Comparison of ENCODE assay signal across 2 cellular contexts in the genomic region with DNA sequence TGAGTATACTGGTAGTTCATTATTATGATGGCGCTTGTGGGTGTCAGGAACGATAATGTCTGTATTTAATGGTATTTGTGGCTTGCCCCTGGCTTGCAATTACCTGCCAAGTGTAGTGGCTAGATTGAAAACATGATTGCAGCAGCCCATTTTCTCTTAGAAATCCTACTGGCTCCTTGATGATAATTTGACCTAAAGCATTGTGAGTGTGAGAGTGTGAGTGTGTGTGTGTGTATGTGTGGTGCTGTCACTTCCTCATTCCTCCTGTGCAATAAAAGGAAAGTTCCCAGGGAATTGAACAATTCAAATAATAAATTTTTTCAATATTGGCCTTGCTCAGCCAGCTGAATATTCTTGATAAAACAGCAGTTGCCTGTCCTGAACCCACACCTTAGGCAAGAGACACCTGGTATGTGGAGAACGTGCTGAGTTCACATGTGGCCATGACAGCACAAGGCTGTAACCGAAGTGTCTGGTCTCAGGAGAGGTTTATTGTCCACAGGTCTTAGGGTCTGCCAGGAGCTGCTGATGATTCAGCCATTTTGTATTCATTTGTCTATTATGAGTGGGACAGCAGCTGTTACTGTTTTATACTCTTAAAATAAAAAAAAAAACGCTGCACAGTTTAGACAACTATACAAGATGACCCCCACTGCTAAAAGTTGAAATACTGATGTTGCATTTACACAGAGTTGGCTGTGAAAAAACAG.
TF ChIP-seq lines count a peak whose summit lies in the region.

No MANE protein-coding gene starts in this region.

TF ChIP-seq in SK-N-SH treated with all-trans-retinoic acid at 6 μM for 48 hours, 23 proteins besides CTCF, POLR2A, EP300 and RAD21 (continued from another document):
- TF ChIP-seq, protein P1, sequence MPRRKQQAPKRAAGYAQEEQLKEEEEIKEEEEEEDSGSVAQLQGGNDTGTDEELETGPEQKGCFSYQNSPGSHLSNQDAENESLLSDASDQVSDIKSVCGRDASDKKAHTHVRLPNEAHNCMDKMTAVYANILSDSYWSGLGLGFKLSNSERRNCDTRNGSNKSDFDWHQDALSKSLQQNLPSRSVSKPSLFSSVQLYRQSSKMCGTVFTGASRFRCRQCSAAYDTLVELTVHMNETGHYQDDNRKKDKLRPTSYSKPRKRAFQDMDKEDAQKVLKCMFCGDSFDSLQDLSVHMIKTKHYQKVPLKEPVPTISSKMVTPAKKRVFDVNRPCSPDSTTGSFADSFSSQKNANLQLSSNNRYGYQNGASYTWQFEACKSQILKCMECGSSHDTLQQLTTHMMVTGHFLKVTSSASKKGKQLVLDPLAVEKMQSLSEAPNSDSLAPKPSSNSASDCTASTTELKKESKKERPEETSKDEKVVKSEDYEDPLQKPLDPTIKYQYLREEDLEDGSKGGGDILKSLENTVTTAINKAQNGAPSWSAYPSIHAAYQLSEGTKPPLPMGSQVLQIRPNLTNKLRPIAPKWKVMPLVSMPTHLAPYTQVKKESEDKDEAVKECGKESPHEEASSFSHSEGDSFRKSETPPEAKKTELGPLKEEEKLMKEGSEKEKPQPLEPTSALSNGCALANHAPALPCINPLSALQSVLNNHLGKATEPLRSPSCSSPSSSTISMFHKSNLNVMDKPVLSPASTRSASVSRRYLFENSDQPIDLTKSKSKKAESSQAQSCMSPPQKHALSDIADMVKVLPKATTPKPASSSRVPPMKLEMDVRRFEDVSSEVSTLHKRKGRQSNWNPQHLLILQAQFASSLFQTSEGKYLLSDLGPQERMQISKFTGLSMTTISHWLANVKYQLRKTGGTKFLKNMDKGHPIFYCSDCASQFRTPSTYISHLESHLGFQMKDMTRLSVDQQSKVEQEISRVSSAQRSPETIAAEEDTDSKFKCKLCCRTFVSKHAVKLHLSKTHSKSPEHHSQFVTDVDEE (CRISPR knock-in tag; IDR thresholded peaks at IDR 0.05): no peak
- TF ChIP-seq, protein P2, sequence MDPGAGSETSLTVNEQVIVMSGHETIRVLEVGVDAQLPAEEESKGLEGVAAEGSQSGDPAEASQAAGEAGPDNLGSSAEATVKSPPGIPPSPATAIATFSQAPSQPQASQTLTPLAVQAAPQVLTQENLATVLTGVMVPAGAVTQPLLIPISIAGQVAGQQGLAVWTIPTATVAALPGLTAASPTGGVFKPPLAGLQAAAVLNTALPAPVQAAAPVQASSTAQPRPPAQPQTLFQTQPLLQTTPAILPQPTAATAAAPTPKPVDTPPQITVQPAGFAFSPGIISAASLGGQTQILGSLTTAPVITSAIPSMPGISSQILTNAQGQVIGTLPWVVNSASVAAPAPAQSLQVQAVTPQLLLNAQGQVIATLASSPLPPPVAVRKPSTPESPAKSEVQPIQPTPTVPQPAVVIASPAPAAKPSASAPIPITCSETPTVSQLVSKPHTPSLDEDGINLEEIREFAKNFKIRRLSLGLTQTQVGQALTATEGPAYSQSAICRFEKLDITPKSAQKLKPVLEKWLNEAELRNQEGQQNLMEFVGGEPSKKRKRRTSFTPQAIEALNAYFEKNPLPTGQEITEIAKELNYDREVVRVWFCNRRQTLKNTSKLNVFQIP (CRISPR knock-in tag; IDR thresholded peaks at IDR 0.05; ENCODE audit: borderline replicate concordance, low read depth): no peak
- no peak for TF ChIP-seq ISL1 (CRISPR knock-in tag; IDR thresholded peaks at IDR 0.05)
- TF ChIP-seq, protein P3, sequence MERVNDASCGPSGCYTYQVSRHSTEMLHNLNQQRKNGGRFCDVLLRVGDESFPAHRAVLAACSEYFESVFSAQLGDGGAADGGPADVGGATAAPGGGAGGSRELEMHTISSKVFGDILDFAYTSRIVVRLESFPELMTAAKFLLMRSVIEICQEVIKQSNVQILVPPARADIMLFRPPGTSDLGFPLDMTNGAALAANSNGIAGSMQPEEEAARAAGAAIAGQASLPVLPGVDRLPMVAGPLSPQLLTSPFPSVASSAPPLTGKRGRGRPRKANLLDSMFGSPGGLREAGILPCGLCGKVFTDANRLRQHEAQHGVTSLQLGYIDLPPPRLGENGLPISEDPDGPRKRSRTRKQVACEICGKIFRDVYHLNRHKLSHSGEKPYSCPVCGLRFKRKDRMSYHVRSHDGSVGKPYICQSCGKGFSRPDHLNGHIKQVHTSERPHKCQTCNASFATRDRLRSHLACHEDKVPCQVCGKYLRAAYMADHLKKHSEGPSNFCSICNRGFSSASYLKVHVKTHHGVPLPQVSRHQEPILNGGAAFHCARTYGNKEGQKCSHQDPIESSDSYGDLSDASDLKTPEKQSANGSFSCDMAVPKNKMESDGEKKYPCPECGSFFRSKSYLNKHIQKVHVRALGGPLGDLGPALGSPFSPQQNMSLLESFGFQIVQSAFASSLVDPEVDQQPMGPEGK (CRISPR knock-in tag; IDR thresholded peaks at IDR 0.05; ENCODE audit: borderline replicate concordance): no peak
- TF ChIP-seq CREB5 (CRISPR knock-in tag; IDR thresholded peaks at IDR 0.05; ENCODE audit: low read depth): no peak
- no peak for TF ChIP-seq ARNTL (CRISPR knock-in tag; IDR thresholded peaks at IDR 0.05; ENCODE audit: borderline replicate concordance, low read depth)
- TF ChIP-seq OSR1 (CRISPR knock-in tag; IDR thresholded peaks at IDR 0.05): no peak
- no peak for TF ChIP-seq PPARA (CRISPR knock-in tag; IDR thresholded peaks at IDR 0.05; ENCODE audit: borderline replicate concordance)
- TF ChIP-seq ESRRG (CRISPR knock-in tag; IDR thresholded peaks at IDR 0.05): no peak
- TF ChIP-seq RARB (CRISPR knock-in tag; IDR thresholded peaks at IDR 0.05): no peak
- TF ChIP-seq TCF4 (CRISPR knock-in tag; IDR thresholded peaks at IDR 0.05; ENCODE audit: borderline replicate concordance): no peak
- no peak for TF ChIP-seq CSDC2 (CRISPR knock-in tag; IDR thresholded peaks at IDR 0.05)
- TF ChIP-seq, protein P4, sequence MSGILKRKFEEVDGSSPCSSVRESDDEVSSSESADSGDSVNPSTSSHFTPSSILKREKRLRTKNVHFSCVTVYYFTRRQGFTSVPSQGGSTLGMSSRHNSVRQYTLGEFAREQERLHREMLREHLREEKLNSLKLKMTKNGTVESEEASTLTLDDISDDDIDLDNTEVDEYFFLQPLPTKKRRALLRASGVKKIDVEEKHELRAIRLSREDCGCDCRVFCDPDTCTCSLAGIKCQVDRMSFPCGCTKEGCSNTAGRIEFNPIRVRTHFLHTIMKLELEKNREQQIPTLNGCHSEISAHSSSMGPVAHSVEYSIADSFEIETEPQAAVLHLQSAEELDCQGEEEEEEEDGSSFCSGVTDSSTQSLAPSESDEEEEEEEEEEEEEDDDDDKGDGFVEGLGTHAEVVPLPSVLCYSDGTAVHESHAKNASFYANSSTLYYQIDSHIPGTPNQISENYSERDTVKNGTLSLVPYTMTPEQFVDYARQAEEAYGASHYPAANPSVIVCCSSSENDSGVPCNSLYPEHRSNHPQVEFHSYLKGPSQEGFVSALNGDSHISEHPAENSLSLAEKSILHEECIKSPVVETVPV (CRISPR knock-in tag; IDR thresholded peaks at IDR 0.05): no peak
- TF ChIP-seq ZNF8 (CRISPR knock-in tag; IDR thresholded peaks at IDR 0.05): no peak
- TF ChIP-seq ZC3H10 (CRISPR knock-in tag; IDR thresholded peaks at IDR 0.05): no peak
- TF ChIP-seq SNAI2 (CRISPR knock-in tag; IDR thresholded peaks at IDR 0.05): no peak
- no peak for TF ChIP-seq BACH2 (CRISPR knock-in tag; IDR thresholded peaks at IDR 0.05; ENCODE audit: borderline replicate concordance)

TF ChIP-seq in SK-N-SH, 30 proteins besides CTCF, POLR2A, EP300 and RAD21 (continued from another document):
- TF ChIP-seq TEAD4 (IDR thresholded peaks at IDR 0.05; ENCODE audit: borderline replicate concordance, insufficient read depth) (no peak), MEF2A (IDR thresholded peaks at IDR 0.05; ENCODE audit: borderline replicate concordance, low read depth) (no peak), FOXJ3 (CRISPR knock-in tag; IDR thresholded peaks at IDR 0.05) (no peak), RXRA (IDR thresholded peaks at IDR 0.05; ENCODE audit: borderline replicate concordance, low read depth) (no peak), ZBTB33 (IDR thresholded peaks at IDR 0.05; ENCODE audit: borderline replicate concordance, low read depth) (no peak), USF1 (IDR thresholded peaks at IDR 0.05; ENCODE audit: borderline replicate concordance, low read depth) (no peak), FOSL2 (IDR thresholded peaks at IDR 0.05; ENCODE audit: borderline replicate concordance, low read depth) (no peak)
- TF ChIP-seq, protein P5, sequence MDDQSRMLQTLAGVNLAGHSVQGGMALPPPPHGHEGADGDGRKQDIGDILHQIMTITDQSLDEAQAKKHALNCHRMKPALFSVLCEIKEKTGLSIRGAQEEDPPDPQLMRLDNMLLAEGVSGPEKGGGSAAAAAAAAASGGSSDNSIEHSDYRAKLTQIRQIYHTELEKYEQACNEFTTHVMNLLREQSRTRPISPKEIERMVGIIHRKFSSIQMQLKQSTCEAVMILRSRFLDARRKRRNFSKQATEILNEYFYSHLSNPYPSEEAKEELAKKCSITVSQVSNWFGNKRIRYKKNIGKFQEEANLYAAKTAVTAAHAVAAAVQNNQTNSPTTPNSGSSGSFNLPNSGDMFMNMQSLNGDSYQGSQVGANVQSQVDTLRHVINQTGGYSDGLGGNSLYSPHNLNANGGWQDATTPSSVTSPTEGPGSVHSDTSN (IDR thresholded peaks at IDR 0.05): no peak
